Comparison of ENCODE assay signal across 8 cellular contexts in the genomic region with DNA sequence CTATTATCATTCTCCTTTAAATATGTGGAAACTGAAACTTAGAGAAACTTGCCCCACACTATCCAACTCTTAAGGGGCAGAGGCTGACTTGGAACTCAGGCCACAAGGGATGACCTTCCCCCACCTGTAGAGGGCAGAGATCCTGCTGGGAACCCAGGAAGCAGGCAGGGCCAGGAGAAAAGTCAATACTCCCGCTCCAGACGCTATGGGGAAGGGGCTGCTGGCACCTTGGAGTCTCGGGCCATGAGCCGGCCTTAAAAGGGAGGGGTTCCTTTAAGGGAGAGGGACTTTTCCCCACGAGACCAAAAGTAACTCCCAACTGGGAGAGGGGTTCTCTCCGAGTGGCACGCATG. TPM values are rescaled to one million over a fixed set of nuclear protein-coding genes. Genes with fewer than 3 reads are reported as not detected.
DNase-seq lines count a peak whose midpoint lies in the region; ATAC-seq and TF ChIP-seq lines count a peak whose summit lies in the region.

No MANE protein-coding gene starts in this region.

- H3K4me3 ChIP-seq in astrocyte of the cerebellum (ENCODE audit: low read depth, low read length) (peak overlapping the region; percentile 51), lower leg skin (ENCODE audit: low read depth, poor library complexity, severe bottlenecking) (peak overlapping the region; percentile 44), tibial nerve (peak overlapping the region; percentile 25 to 57 (median 50))

- TF ChIP-seq POLR2A in lower leg skin (IDR thresholded peaks at IDR 0.05) (no peak), tibial nerve (IDR thresholded peaks at IDR 0.05) (no peak)

- H3K27me3 ChIP-seq in tibial nerve = peaks cover 0 to 25% of the 10 kb centered on the region in 2 donors

- no peak for TF ChIP-seq EP300 in tibial nerve (IDR thresholded peaks at IDR 0.05)

- ATAC-seq in HG03521 (IDR thresholded peaks at IDR 0.05; ENCODE audit: unreplicated experiment) = no peak

- CTCF ChIA-PET in HEK293T (lab: Yijun Ruan, JAX) = interaction anchor here (0.6 to 0.8 kb wide), 2 partner anchors 11 to 21 kb away, joined by 3 read pairs; no protein-coding TSS in a partner anchor

- DNase-seq in COLO829 (ENCODE audit: low spot score) (peak; percentile 13), HEK293T (ENCODE audit: extremely low spot score) (peak; percentile 44), astrocyte of the cerebellum (ENCODE audit: low read depth) (no peak), lower leg skin (ENCODE audit: low spot score in 2 of 2) (no peak), tibial nerve (ENCODE audit: low spot score in 2 of 2) (no peak), AML-193 (lab: John Stamatoyannopoulos, UW) (no peak), NCI-H2227 treated with DMSO at 0.1 percent for 48 hours (lab: John Stamatoyannopoulos, UW) (no peak)

- intact Hi-C loops in lower leg skin (cut with DNase I; ENCODE audit: low total_unique reads) = no loop called here

- TF ChIP-seq CTCF in astrocyte of the cerebellum (IDR thresholded peaks at IDR 0.05; ENCODE audit: low read depth, low read length, missing control alignments) (no peak), lower leg skin (IDR thresholded peaks at IDR 0.05) (no peak), tibial nerve (IDR thresholded peaks at IDR 0.05) (no peak)

- peak overlapping the region in 1 of 4 donors; percentile 57 for H3K27ac ChIP-seq in tibial nerve

- POLR2A ChIA-PET in HEK293T (lab: Yijun Ruan, JAX) = interaction anchor here (2.7 kb wide), 1 partner anchor 11 kb away, joined by 7 read pairs; no protein-coding TSS in a partner anchor

- in situ Hi-C loops in astrocyte of the cerebellum (cut with HindIII; ENCODE audit: low sequenced_read_pairs) = no loop called here

- 8 to 10% methylated on average over 7 of the region's 7 CpGs for WGBS in lower leg skin, 2 donors
- 0 to 9% methylated on average over 5 to 7 of the region's 7 CpGs for WGBS in tibial nerve, 2 donors

- H3K4me1 ChIP-seq in tibial nerve = peaks cover 0 to 23% (median 4%) of the 10 kb centered on the region in 4 donors

- H3K9me3 ChIP-seq in tibial nerve = no peaks in the 10 kb centered on the region

- no peaks in the 10 kb centered on the region for H3K36me3 ChIP-seq in tibial nerve

TF ChIP-seq in HEK293T, 16 proteins besides CTCF, POLR2A, EP300 and RAD21:
- no peak for TF ChIP-seq FOXM1 (IDR thresholded peaks at IDR 0.05; ENCODE audit: borderline replicate concordance)
- no peak for TF ChIP-seq FOXK2 (IDR thresholded peaks at IDR 0.05)
- TF ChIP-seq BHLHE40 (IDR thresholded peaks at IDR 0.05; ENCODE audit: borderline replicate concordance) = no peak
- no peak for TF ChIP-seq SUZ12 (IDR thresholded peaks at IDR 0.05)
- TF ChIP-seq HDGF (IDR thresholded peaks at IDR 0.05; ENCODE audit: borderline replicate concordance) = no peak
- TF ChIP-seq FOXA1 (IDR thresholded peaks at IDR 0.05) = no peak
- no peak for TF ChIP-seq ARNT (IDR thresholded peaks at IDR 0.05)
- no peak for TF ChIP-seq SP1 (IDR thresholded peaks at IDR 0.05)
- no peak for TF ChIP-seq L3MBTL2 (conservative IDR thresholded peaks at IDR 0.05)
- no peak for TF ChIP-seq ZNF384 (IDR thresholded peaks at IDR 0.05)
- no peak for TF ChIP-seq LEF1 (IDR thresholded peaks at IDR 0.05; ENCODE audit: borderline replicate concordance)
- TF ChIP-seq TARDBP (IDR thresholded peaks at IDR 0.05) = no peak
- TF ChIP-seq ELF4 (IDR thresholded peaks at IDR 0.05) = no peak
- no peak for TF ChIP-seq CTBP1 (IDR thresholded peaks at IDR 0.05; ENCODE audit: borderline replicate concordance)
- no peak for TF ChIP-seq NFRKB (IDR thresholded peaks at IDR 0.05)
- TF ChIP-seq PKNOX1 (IDR thresholded peaks at IDR 0.05) = no peak

RNA-seq across cellular contexts. Expression of gene ANO5, which starts 0.6 kb away (rescaled TPM):
- under 1 TPM; 0.19 to 0.98 (median 0.71) TPM for total RNA-seq in lower leg skin
- total RNA-seq in tibial nerve = 1 to 10 TPM in 3 of 4 donors, under 1 TPM in 1; 0.90 to 5.1 (median 1.1) TPM

Comparison
In these comparisons a context has a peak if more than half of its experiments do, and no peak if none do; other contexts are left out.
1. DNase-seq: peak in COLO829 (single experiment) and HEK293T (single experiment); none in astrocyte of the cerebellum (single experiment), lower leg skin (0 of 2), tibial nerve (0 of 2), AML-193 (0 of 2) and NCI-H2227 treated with DMSO at 0.1 percent for 48 hours (single experiment).
2. Peak in every context shown above with its lines, with median percentiles within 50 percentile points of each other: H3K4me3 ChIP-seq.